19 cellular contexts compared by ENCODE assay signal in the genomic region with DNA sequence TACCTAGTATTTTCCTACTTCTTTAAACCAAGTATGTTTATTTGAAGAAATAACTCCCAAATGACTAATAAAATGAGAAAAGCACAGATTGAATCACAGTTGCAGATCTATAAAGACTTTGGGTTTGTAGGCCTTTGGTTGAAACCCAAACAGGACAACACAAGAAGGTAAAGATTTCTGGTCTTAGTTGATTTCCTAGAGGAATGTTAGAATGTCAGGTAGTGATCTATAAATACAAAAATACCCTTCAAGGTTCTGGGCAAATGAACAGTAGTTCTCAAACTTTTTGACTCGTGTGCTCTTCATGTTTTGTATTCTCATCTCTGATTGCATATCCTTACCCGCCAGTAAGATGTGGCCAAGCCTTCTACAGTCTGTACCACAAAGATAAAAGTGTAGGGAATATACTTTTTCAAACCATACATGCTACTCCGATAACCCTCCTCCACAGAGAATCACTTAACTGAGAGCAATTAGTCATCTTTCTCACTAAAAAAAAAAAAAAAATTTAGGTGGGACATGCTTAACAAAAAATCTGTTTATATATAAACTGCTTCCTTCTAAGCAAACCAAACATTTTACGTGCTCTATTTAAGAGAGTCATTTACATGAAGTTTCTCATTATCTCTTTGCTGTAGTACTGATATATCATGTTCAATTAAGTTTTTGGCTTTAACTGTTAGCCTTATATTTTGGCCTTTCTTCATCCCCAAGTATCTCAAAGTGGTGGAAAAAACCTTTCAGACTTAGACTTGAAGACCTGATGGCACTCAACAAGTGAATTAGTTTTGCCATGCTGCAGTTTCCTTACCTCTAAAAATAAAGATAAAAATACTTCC. TPM values are rescaled to one million over a fixed set of nuclear protein-coding genes. Genes with fewer than 3 reads are reported as not detected.
A peak's percentile ranks its signal among the peaks of the same experiment; 100 is the strongest.
DNase-seq lines count a peak whose midpoint lies in the region; ATAC-seq, FAIRE-seq and TF ChIP-seq lines count a peak whose summit lies in the region.
"Had no signal": no experiment of that assay in that cellular context is flagged by ENCODE, and none has a peak within 500 bp of the region (broad histone marks: within the 10 kb centered on the region; RNA-seq: fewer than 3 reads in every experiment).

No MANE protein-coding gene starts in this region.

- H3K9me3 Mint-ChIP-seq in activated naive CD4-positive, alpha-beta T cell treated with anti-CD3 and anti-CD28 coated beads for 36 hours = no peaks in the 10 kb centered on the region
- no peaks in the 10 kb centered on the region for H3K9me3 Mint-ChIP-seq in activated naive CD8-positive, alpha-beta T cell (ENCODE audit: low read depth)
- H3K9me3 Mint-ChIP-seq in stimulated activated effector memory CD8-positive, alpha-beta T cell treated with anti-CD3 and anti-CD28 coated beads, Interleukin-12 subunit alpha, Interleukin-12 subunit beta, amount 100 ng/mL, for 72 hours = no peaks in the 10 kb centered on the region

- DNase-seq in activated naive CD4-positive, alpha-beta T cell treated with anti-CD3 and anti-CD28 coated beads for 36 hours = no peak
- DNase-seq in activated naive CD4-positive, alpha-beta T cell (lab: John Stamatoyannopoulos, UW) = no peak
- peak in 48 of 76 experiments; percentile 3 to 82 (median 54) for DNase-seq in HUDEP-2 (lab: John Stamatoyannopoulos, UW; ENCODE audit: unreplicated experiment in 76 of 76)
- DNase-seq in stimulated activated effector memory CD8-positive, alpha-beta T cell treated with anti-CD3 and anti-CD28 coated beads, Interleukin-12 subunit alpha, Interleukin-12 subunit beta, amount 100 ng/mL, for 72 hours (ENCODE audit: low spot score in 2 of 2) = no peak
- no peak for DNase-seq in thyroid gland
- DNase-seq in kidney = no peak
- DNase-seq in substantia nigra (lab: John Stamatoyannopoulos, UW) = no peak
- DNase-seq: activated CD4-positive, alpha-beta T cell treated with anti-CD3 and anti-CD28 coated beads, Interleukin-2, amount 50 U/mL, for 48 hours; activated effector memory CD4-positive, alpha-beta T cell treated with anti-CD3 and anti-CD28 coated beads, Interleukin-2, amount 50 U/mL, for 16 hours; effector CD8-positive, alpha-beta T cell; NCI-H1092 treated with DMSO at 0.1 percent for 48 hours; NCI-H2081; NCI-H510A treated with DMSO at 0.1 percent for 48 hours; nucleus accumbens; testis had no signal

- H3K4me1 ChIP-seq in thyroid gland = no peaks in the 10 kb centered on the region
- no peaks in the 10 kb centered on the region for H3K4me1 ChIP-seq in kidney (ENCODE audit: control insufficient read depth in 1 of 2, insufficient read depth in 1 of 2, low read depth in 1 of 2, low read length in 2 of 2)
- H3K4me1 ChIP-seq: right atrium auricular region, testis had no signal

- H3K4me1 Mint-ChIP-seq in activated naive CD4-positive, alpha-beta T cell treated with anti-CD3 and anti-CD28 coated beads for 36 hours (ENCODE audit: low read depth) = peaks cover 27% of the 10 kb centered on the region
- H3K4me1 Mint-ChIP-seq in activated naive CD8-positive, alpha-beta T cell (ENCODE audit: low read depth) = peaks cover 46% of the 10 kb centered on the region
- peaks cover 24% of the 10 kb centered on the region for H3K4me1 Mint-ChIP-seq in stimulated activated effector memory CD8-positive, alpha-beta T cell treated with anti-CD3 and anti-CD28 coated beads, Interleukin-12 subunit alpha, Interleukin-12 subunit beta, amount 100 ng/mL, for 72 hours

- intact Hi-C loops in activated naive CD4-positive, alpha-beta T cell treated with anti-CD3 and anti-CD28 coated beads for 36 hours (cut with micrococcal nuclease) = loop anchor here (1.0 kb wide), 1 partner anchor 10 kb away; no protein-coding TSS in a partner anchor
- intact Hi-C loops in thyroid gland (cut with DNase I) = no loop called here
- intact Hi-C loops in kidney (cut with DNase I) = no loop called here

- TF ChIP-seq POLR2A in thyroid gland (IDR thresholded peaks at IDR 0.05) = no peak

- no peak overlapping the region for H3K4me3 ChIP-seq in thyroid gland (replicated peaks in 1 of 3)
- no peak overlapping the region for H3K4me3 ChIP-seq in kidney (ENCODE audit: low read length in 2 of 2)
- H3K4me3 ChIP-seq: right atrium auricular region, testis had no signal

- H3K27ac ChIP-seq in thyroid gland = no peak overlapping the region
- H3K27ac ChIP-seq in kidney (ENCODE audit: low read depth in 2 of 2, low read length in 2 of 2) = no peak overlapping the region
- no peak overlapping the region for H3K27ac ChIP-seq in substantia nigra (ENCODE audit: low read depth, low read length, poor library complexity, severe bottlenecking)
- H3K27ac ChIP-seq: right atrium auricular region, RWPE1, testis had no signal

- H3K9me3 ChIP-seq in thyroid gland (no peaks in the 10 kb centered on the region), kidney (ENCODE audit: control insufficient read depth in 1 of 2, low read length in 2 of 2) (no peaks in the 10 kb centered on the region)
- H3K9me3 ChIP-seq: right atrium auricular region, testis had no signal

- H3K36me3 ChIP-seq in thyroid gland = peaks cover 55 to 64% of the 10 kb centered on the region in 2 donors
- H3K36me3 ChIP-seq in kidney (ENCODE audit: control insufficient read depth in 1 of 2, insufficient read depth in 2 of 2, low read length in 2 of 2) = peaks cover 33 to 90% of the 10 kb centered on the region in 2 donors

- no peak overlapping the region for H3K4me3 Mint-ChIP-seq in activated naive CD4-positive, alpha-beta T cell treated with anti-CD3 and anti-CD28 coated beads for 36 hours
- H3K4me3 Mint-ChIP-seq in activated naive CD8-positive, alpha-beta T cell = peak overlapping the region; percentile 39
- H3K4me3 Mint-ChIP-seq in stimulated activated effector memory CD8-positive, alpha-beta T cell treated with anti-CD3 and anti-CD28 coated beads, Interleukin-12 subunit alpha, Interleukin-12 subunit beta, amount 100 ng/mL, for 72 hours = no peak overlapping the region

- H3K27me3 ChIP-seq in thyroid gland = no peaks in the 10 kb centered on the region
- H3K27me3 ChIP-seq: right atrium auricular region, testis had no signal

- FAIRE-seq in kidney (lab: Jason Lieb, UNC) = no peak
- FAIRE-seq: H1 had no signal

- WGBS in thyroid gland, 2 donors = 70 to 84% methylated on average over 4 of the region's 4 CpGs

- H3K36me3 Mint-ChIP-seq in activated naive CD4-positive, alpha-beta T cell treated with anti-CD3 and anti-CD28 coated beads for 36 hours (ENCODE audit: low read depth) = peaks cover 58% of the 10 kb centered on the region
- peaks cover 24% of the 10 kb centered on the region for H3K36me3 Mint-ChIP-seq in activated naive CD8-positive, alpha-beta T cell
- peaks cover 100% of the 10 kb centered on the region for H3K36me3 Mint-ChIP-seq in stimulated activated effector memory CD8-positive, alpha-beta T cell treated with anti-CD3 and anti-CD28 coated beads, Interleukin-12 subunit alpha, Interleukin-12 subunit beta, amount 100 ng/mL, for 72 hours

- CTCF ChIA-PET in activated naive CD4-positive, alpha-beta T cell treated with anti-CD3 and anti-CD28 coated beads for 36 hours (lab: Charles Lee) = no interaction called here

- H3K27ac Mint-ChIP-seq in activated naive CD4-positive, alpha-beta T cell treated with anti-CD3 and anti-CD28 coated beads for 36 hours = peak overlapping the region; percentile 51
- peak overlapping the region; percentile 84 for H3K27ac Mint-ChIP-seq in activated naive CD8-positive, alpha-beta T cell
- no peak overlapping the region for H3K27ac Mint-ChIP-seq in stimulated activated effector memory CD8-positive, alpha-beta T cell treated with anti-CD3 and anti-CD28 coated beads, Interleukin-12 subunit alpha, Interleukin-12 subunit beta, amount 100 ng/mL, for 72 hours

- peak; percentile 55 for ATAC-seq in stimulated activated effector memory CD8-positive, alpha-beta T cell treated with anti-CD3 and anti-CD28 coated beads, Interleukin-12 subunit alpha, Interleukin-12 subunit beta, amount 100 ng/mL, for 72 hours

- TF ChIP-seq CTCF in thyroid gland (IDR thresholded peaks at IDR 0.05) (no peak), kidney (IDR thresholded peaks at IDR 0.05; ENCODE audit: borderline replicate concordance, extremely low read depth, insufficient read depth) (no peak)

- no peak overlapping the region for H3K9ac ChIP-seq in kidney (ENCODE audit: low read length in 2 of 2)

- no peaks in the 10 kb centered on the region for H3K27me3 Mint-ChIP-seq in activated naive CD4-positive, alpha-beta T cell treated with anti-CD3 and anti-CD28 coated beads for 36 hours (ENCODE audit: low read depth)
- H3K27me3 Mint-ChIP-seq in activated naive CD8-positive, alpha-beta T cell = no peaks in the 10 kb centered on the region

RNA-seq across cellular contexts. Expression of gene CNIH4, which starts 36.0 kb away (rescaled TPM):
- total RNA-seq in activated naive CD4-positive, alpha-beta T cell treated with anti-CD3 and anti-CD28 coated beads for 36 hours = 10 to 100 TPM; 34.7 to 35.1 TPM
- total RNA-seq in thyroid gland (10 to 100 TPM; 22.4 to 32.4 (median 23.5) TPM), kidney (51.0 TPM)
- polyA plus RNA-seq in kidney (ENCODE audit: insufficient read depth, low read depth, low replicate concordance) = 77.9 TPM

RNA-seq across cellular contexts. Expression of gene WDR26, which starts 42.0 kb away (rescaled TPM):
- 10 to 100 TPM; 44.3 to 45.4 TPM for total RNA-seq in activated naive CD4-positive, alpha-beta T cell treated with anti-CD3 and anti-CD28 coated beads for 36 hours
- 100 to 1,000 TPM in 1 of 4 donors, 10 to 100 TPM in 3; 72.8 to 116 (median 89.2) TPM for total RNA-seq in thyroid gland
- 77.5 TPM for total RNA-seq in kidney
- 23.9 TPM for polyA plus RNA-seq in kidney (ENCODE audit: insufficient read depth, low read depth, low replicate concordance)

Comparison
In these comparisons a context has a peak if more than half of its experiments do, and no peak if none do; other contexts are left out.
1. DNase-seq: peak in HUDEP-2 (48 of 76); none in activated naive CD4-positive, alpha-beta T cell treated with anti-CD3 and anti-CD28 coated beads for 36 hours (single experiment), activated naive CD4-positive, alpha-beta T cell (0 of 4), stimulated activated effector memory CD8-positive, alpha-beta T cell treated with anti-CD3 and anti-CD28 coated beads, Interleukin-12 subunit alpha, Interleukin-12 subunit beta, amount 100 ng/mL, for 72 hours (0 of 2), thyroid gland (0 of 2), kidney (single experiment) and substantia nigra (0 of 49).